In the genomic region with DNA sequence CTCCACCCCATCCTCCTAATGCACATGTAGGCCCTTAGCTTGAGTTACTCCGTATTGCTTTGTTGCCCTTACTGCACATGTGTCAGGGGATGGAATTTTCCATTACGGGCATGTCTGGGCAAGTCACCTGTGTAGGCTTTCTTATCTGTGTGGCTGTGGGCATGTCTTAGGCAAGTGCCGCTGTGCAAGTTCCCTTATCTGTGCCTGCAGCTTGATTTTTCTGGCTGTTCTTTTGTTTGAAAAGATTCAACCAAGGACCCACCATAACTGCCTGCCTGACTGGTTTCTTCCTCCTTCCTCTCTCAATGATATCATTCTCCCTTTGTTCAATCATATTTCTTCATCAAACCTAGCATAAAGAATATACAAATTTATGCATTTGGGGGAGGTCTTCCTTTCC, we compare ENCODE assay signal across 1 cellular context.
A peak's percentile ranks its signal among the peaks of the same experiment; 100 is the strongest.
TF ChIP-seq lines count a peak whose summit lies in the region.

No MANE protein-coding gene starts in this region.

TF ChIP-seq in H1, 55 proteins besides CTCF, POLR2A, EP300 and RAD21:
- no peak for TF ChIP-seq SP2 (IDR thresholded peaks at IDR 0.05; ENCODE audit: low read length)
- TF ChIP-seq, protein P1, sequence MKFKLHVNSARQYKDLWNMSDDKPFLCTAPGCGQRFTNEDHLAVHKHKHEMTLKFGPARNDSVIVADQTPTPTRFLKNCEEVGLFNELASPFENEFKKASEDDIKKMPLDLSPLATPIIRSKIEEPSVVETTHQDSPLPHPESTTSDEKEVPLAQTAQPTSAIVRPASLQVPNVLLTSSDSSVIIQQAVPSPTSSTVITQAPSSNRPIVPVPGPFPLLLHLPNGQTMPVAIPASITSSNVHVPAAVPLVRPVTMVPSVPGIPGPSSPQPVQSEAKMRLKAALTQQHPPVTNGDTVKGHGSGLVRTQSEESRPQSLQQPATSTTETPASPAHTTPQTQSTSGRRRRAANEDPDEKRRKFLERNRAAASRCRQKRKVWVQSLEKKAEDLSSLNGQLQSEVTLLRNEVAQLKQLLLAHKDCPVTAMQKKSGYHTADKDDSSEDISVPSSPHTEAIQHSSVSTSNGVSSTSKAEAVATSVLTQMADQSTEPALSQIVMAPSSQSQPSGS (IDR thresholded peaks at IDR 0.05; ENCODE audit: low read length), result 0 out of 2 replicates have a peak, but pooled peaks have one; percentile 51
